ENCODE assay signal across 17 cellular contexts in the genomic region with DNA sequence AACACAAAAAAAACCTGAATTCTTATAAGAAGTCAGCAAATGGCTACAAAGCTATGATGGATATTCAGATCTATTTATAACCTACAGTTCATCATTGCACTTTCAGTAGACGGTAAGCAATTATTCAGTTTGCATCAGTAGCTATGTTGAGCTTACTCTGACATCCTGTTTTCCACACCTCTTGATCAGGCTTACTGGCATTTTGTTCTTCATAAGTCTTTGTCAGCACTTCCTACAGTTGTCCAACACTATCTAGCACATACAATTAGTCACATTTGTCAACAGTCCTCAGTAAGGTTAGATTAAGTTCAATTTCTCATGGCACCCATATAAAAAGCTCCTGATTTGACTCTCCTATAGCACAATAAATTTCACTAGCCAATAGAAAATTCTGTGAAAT.
DNase-seq lines count a peak whose midpoint lies in the region; ATAC-seq and TF ChIP-seq lines count a peak whose summit lies in the region.
"Had no signal": no experiment of that assay in that cellular context is flagged by ENCODE, and none has a peak within 500 bp of the region (broad histone marks: within the 10 kb centered on the region; RNA-seq: fewer than 3 reads in every experiment).

No MANE protein-coding gene starts in this region.

- no peaks in the 10 kb centered on the region for H3K9me3 Mint-ChIP-seq in activated CD4-positive, alpha-beta T cell treated with anti-CD3 and anti-CD28 coated beads, Interleukin-2, amount 10 ng/mL, durations not matched to agents 24 days and 14 days
- no peaks in the 10 kb centered on the region for H3K9me3 Mint-ChIP-seq in activated CD4-positive, alpha-beta T cell treated with anti-CD3 and anti-CD28 coated beads, Interleukin-2, amount 10 ng/mL, durations not matched to agents 7 days and 5 days
- H3K9me3 Mint-ChIP-seq: CD8-positive, alpha-beta T cell had no signal

- H3K4me2 ChIP-seq in smooth muscle cell: no peak overlapping the region
- H3K4me2 ChIP-seq in hepatocyte: no peak overlapping the region
- H3K4me2 ChIP-seq: GM23338 had no signal

- H3K9me2 ChIP-seq in hepatocyte (replicated peaks; ENCODE audit: insufficient read depth): no peaks in the 10 kb centered on the region

- DNase-seq in activated CD4-positive, alpha-beta T cell treated with anti-CD3 and anti-CD28 coated beads, Interleukin-2, amount 10 ng/mL, durations not matched to agents 24 days and 14 days: peak; percentile 27
- DNase-seq in activated CD4-positive, alpha-beta T cell treated with anti-CD3 and anti-CD28 coated beads, Interleukin-2, amount 10 ng/mL, durations not matched to agents 7 days and 5 days: no peak
- DNase-seq in epithelial cell of prostate (ENCODE audit: low read depth, low spot score) (no peak), iris pigment epithelial cell (ENCODE audit: low read depth) (peak; percentile 44), smooth muscle cell (lab: John Stamatoyannopoulos, UW; ENCODE audit: unreplicated experiment) (no peak), hepatocyte (ENCODE audit: low spot score) (no peak)
- DNase-seq: 8988T; CD8-positive, alpha-beta T cell; DMS79 treated with DMSO at 0.1 percent for 48 hours; NCI-H1092; NCI-H1694; NCI-H510A treated with DMSO at 0.1 percent for 48 hours; NCI-H82 had no signal

- H3K9ac ChIP-seq in subcutaneous abdominal adipose tissue (ENCODE audit: low read length in 5 of 5) (no peak overlapping the region), smooth muscle cell (ENCODE audit: low read depth) (no peak overlapping the region)

- H3K79me2 ChIP-seq in smooth muscle cell (ENCODE audit: low read depth): no peaks in the 10 kb centered on the region
- H3K79me2 ChIP-seq in hepatocyte: no peaks in the 10 kb centered on the region

- H4K20me1 ChIP-seq in smooth muscle cell (ENCODE audit: low read depth) (no peaks in the 10 kb centered on the region), hepatocyte (ENCODE audit: insufficient read depth, poor library complexity, severe bottlenecking) (no peaks in the 10 kb centered on the region)

- no peaks in the 10 kb centered on the region for H3K4me1 Mint-ChIP-seq in activated CD4-positive, alpha-beta T cell treated with anti-CD3 and anti-CD28 coated beads, Interleukin-2, amount 10 ng/mL, durations not matched to agents 24 days and 14 days
- no peaks in the 10 kb centered on the region for H3K4me1 Mint-ChIP-seq in activated CD4-positive, alpha-beta T cell treated with anti-CD3 and anti-CD28 coated beads, Interleukin-2, amount 10 ng/mL, durations not matched to agents 7 days and 5 days
- H3K4me1 Mint-ChIP-seq: GM23338 had no signal

- POLR2A ChIA-PET in activated CD4-positive, alpha-beta T cell treated with anti-CD3 and anti-CD28 coated beads, Interleukin-2, amount 10 ng/mL, durations not matched to agents 7 days and 5 days (lab: Charles Lee): no interaction called here

- H3K4me3 Mint-ChIP-seq in activated CD4-positive, alpha-beta T cell treated with anti-CD3 and anti-CD28 coated beads, Interleukin-2, amount 10 ng/mL, durations not matched to agents 24 days and 14 days: no peak overlapping the region
- H3K4me3 Mint-ChIP-seq in activated CD4-positive, alpha-beta T cell treated with anti-CD3 and anti-CD28 coated beads, Interleukin-2, amount 10 ng/mL, durations not matched to agents 7 days and 5 days: no peak overlapping the region
- H3K4me3 Mint-ChIP-seq: CD8-positive, alpha-beta T cell; GM23338 had no signal

- no peaks in the 10 kb centered on the region for H3K27me3 ChIP-seq in subcutaneous abdominal adipose tissue (ENCODE audit: control insufficient read depth in 5 of 5, insufficient read depth in 4 of 5, low read length in 5 of 5)
- H3K27me3 ChIP-seq in smooth muscle cell (ENCODE audit: low read depth): no peaks in the 10 kb centered on the region
- H3K27me3 ChIP-seq in hepatocyte: no peaks in the 10 kb centered on the region

- H3K4me3 ChIP-seq in subcutaneous abdominal adipose tissue (ENCODE audit: low read depth in 1 of 5, low read length in 5 of 5) (no peak overlapping the region), smooth muscle cell (no peak overlapping the region), hepatocyte (no peak overlapping the region)
- H3K4me3 ChIP-seq: GM23338 had no signal

- peak overlapping the region; percentile 29 for H3K27ac ChIP-seq in epithelial cell of prostate
- H3K27ac ChIP-seq in subcutaneous abdominal adipose tissue (ENCODE audit: low read depth, low read length): peak overlapping the region; percentile 85
- H3K27ac ChIP-seq in smooth muscle cell (ENCODE audit: low read depth): no peak overlapping the region
- H3K27ac ChIP-seq in hepatocyte: no peak overlapping the region

- intact Hi-C loops in activated CD4-positive, alpha-beta T cell treated with anti-CD3 and anti-CD28 coated beads, Interleukin-2, amount 10 ng/mL, durations not matched to agents 24 days and 14 days (cut with micrococcal nuclease): no loop called here

- no peaks in the 10 kb centered on the region for H3K27me3 Mint-ChIP-seq in activated CD4-positive, alpha-beta T cell treated with anti-CD3 and anti-CD28 coated beads, Interleukin-2, amount 10 ng/mL, durations not matched to agents 24 days and 14 days
- H3K27me3 Mint-ChIP-seq in activated CD4-positive, alpha-beta T cell treated with anti-CD3 and anti-CD28 coated beads, Interleukin-2, amount 10 ng/mL, durations not matched to agents 7 days and 5 days: no peaks in the 10 kb centered on the region

- TF ChIP-seq CTCF in smooth muscle cell (IDR thresholded peaks at IDR 0.05; ENCODE audit: borderline replicate concordance, insufficient read depth, poor library complexity, severe bottlenecking): no peak
- TF ChIP-seq CTCF in hepatocyte (IDR thresholded peaks at IDR 0.05; ENCODE audit: poor library complexity): no peak

- H3K4me1 ChIP-seq in subcutaneous abdominal adipose tissue (ENCODE audit: control insufficient read depth in 5 of 5, insufficient read depth in 5 of 5, low read length in 5 of 5) (peaks cover 0 to 13% (median 0%) of the 10 kb centered on the region in 5 donors), smooth muscle cell (ENCODE audit: low read depth) (no peaks in the 10 kb centered on the region), hepatocyte (ENCODE audit: insufficient read depth) (no peaks in the 10 kb centered on the region)

- no peak overlapping the region for H3K27ac Mint-ChIP-seq in activated CD4-positive, alpha-beta T cell treated with anti-CD3 and anti-CD28 coated beads, Interleukin-2, amount 10 ng/mL, durations not matched to agents 24 days and 14 days
- H3K27ac Mint-ChIP-seq in activated CD4-positive, alpha-beta T cell treated with anti-CD3 and anti-CD28 coated beads, Interleukin-2, amount 10 ng/mL, durations not matched to agents 7 days and 5 days: no peak overlapping the region
- H3K27ac Mint-ChIP-seq: CD8-positive, alpha-beta T cell; GM23338 had no signal

- H3K36me3 Mint-ChIP-seq in activated CD4-positive, alpha-beta T cell treated with anti-CD3 and anti-CD28 coated beads, Interleukin-2, amount 10 ng/mL, durations not matched to agents 24 days and 14 days (ENCODE audit: low read depth): no peaks in the 10 kb centered on the region
- no peaks in the 10 kb centered on the region for H3K36me3 Mint-ChIP-seq in activated CD4-positive, alpha-beta T cell treated with anti-CD3 and anti-CD28 coated beads, Interleukin-2, amount 10 ng/mL, durations not matched to agents 7 days and 5 days (ENCODE audit: low read depth)
- H3K36me3 Mint-ChIP-seq: CD8-positive, alpha-beta T cell had no signal

- H2AFZ ChIP-seq in smooth muscle cell (ENCODE audit: low read depth) (no peak overlapping the region), hepatocyte (no peak overlapping the region)
- H2AFZ ChIP-seq: GM23338 had no signal

- H3K36me3 ChIP-seq in subcutaneous abdominal adipose tissue (ENCODE audit: control insufficient read depth in 5 of 5, insufficient read depth in 5 of 5, low read length in 5 of 5) (no peaks in the 10 kb centered on the region), smooth muscle cell (ENCODE audit: low read depth) (no peaks in the 10 kb centered on the region), hepatocyte (replicated peaks; ENCODE audit: insufficient read depth, low read depth) (no peaks in the 10 kb centered on the region)

- no peak for ATAC-seq in GM19467 (IDR thresholded peaks at IDR 0.05; ENCODE audit: unreplicated experiment)
- ATAC-seq: CD8-positive, alpha-beta T cell; GM23338; HCT116 had no signal

- no peaks in the 10 kb centered on the region for H3F3A ChIP-seq in smooth muscle cell (ENCODE audit: low read depth)

- WGBS in smooth muscle cell (ENCODE audit: low lambda C conversion rate): no CpG with 5 or more reads among the region's 1 CpG
- WGBS in hepatocyte (ENCODE audit: low lambda C conversion rate, missing lambda C conversion rate): no CpG with 5 or more reads among the region's 1 CpG

- CTCF ChIA-PET in activated CD4-positive, alpha-beta T cell treated with anti-CD3 and anti-CD28 coated beads, Interleukin-2, amount 10 ng/mL, durations not matched to agents 7 days and 5 days (lab: Charles Lee): no interaction called here

- no peaks in the 10 kb centered on the region for H3K9me3 ChIP-seq in subcutaneous abdominal adipose tissue (ENCODE audit: control insufficient read depth in 5 of 5, low read length in 5 of 5)
- H3K9me3 ChIP-seq in smooth muscle cell (replicated peaks; ENCODE audit: low read depth): no peaks in the 10 kb centered on the region
- H3K9me3 ChIP-seq in hepatocyte (ENCODE audit: low read depth): no peaks in the 10 kb centered on the region

Comparison
In these comparisons a context has a peak if more than half of its experiments do, and no peak if none do; other contexts are left out.
1. DNase-seq: peak in activated CD4-positive, alpha-beta T cell treated with anti-CD3 and anti-CD28 coated beads, Interleukin-2, amount 10 ng/mL, durations not matched to agents 24 days and 14 days (single experiment) and iris pigment epithelial cell (single experiment); none in activated CD4-positive, alpha-beta T cell treated with anti-CD3 and anti-CD28 coated beads, Interleukin-2, amount 10 ng/mL, durations not matched to agents 7 days and 5 days (single experiment), epithelial cell of prostate (single experiment), smooth muscle cell (single experiment) and hepatocyte (single experiment).
2. H3K27ac ChIP-seq: peak in epithelial cell of prostate (single experiment) and subcutaneous abdominal adipose tissue (single experiment); none in smooth muscle cell (single experiment) and hepatocyte (single experiment).